20 cellular contexts compared by ENCODE assay signal in genomic region chr12:125098676-125099406, GRCh38. TPM values are rescaled to one million over a fixed set of nuclear protein-coding genes. Genes with fewer than 3 reads are reported as not detected.
DNase-seq lines count a peak whose midpoint lies in the region; ATAC-seq, FAIRE-seq and TF ChIP-seq lines count a peak whose summit lies in the region.
"Had no signal": no experiment of that assay in that cellular context is flagged by ENCODE, and none has a peak within 500 bp of the region (broad histone marks: within the 10 kb centered on the region; RNA-seq: fewer than 3 reads in every experiment).

No MANE protein-coding gene starts in this region.

- no peaks in the 10 kb centered on the region for H3K27me3 Mint-ChIP-seq in activated CD8-positive, alpha-beta memory T cell treated with anti-CD3 and anti-CD28 coated beads, Interleukin-2, amount 10 ng/mL, durations not matched to agents 7 days and 5 days
- no peaks in the 10 kb centered on the region for H3K27me3 Mint-ChIP-seq in type B pancreatic cell

- in situ Hi-C loops in K562 (cut with MboI): no loop called here

- H3K9me3 ChIP-seq in K562 (replicated peaks; ENCODE audit: control insufficient read depth, insufficient read depth, low read depth, low read length): no peaks in the 10 kb centered on the region
- H3K9me3 ChIP-seq: BE2C, Peyer's patch had no signal

- no peak for TF ChIP-seq POLR2A in K562 (conservative IDR thresholded peaks at IDR 0.05)

- no TSS peak for BruUV-seq in K562 (replicated peaks; lab: Mats Ljungman, UMichigan)

- no peak overlapping the region for H3K4me3 Mint-ChIP-seq in activated CD8-positive, alpha-beta memory T cell treated with anti-CD3 and anti-CD28 coated beads, Interleukin-2, amount 10 ng/mL, durations not matched to agents 7 days and 5 days
- no peak overlapping the region for H3K4me3 Mint-ChIP-seq in type B pancreatic cell
- H3K4me3 Mint-ChIP-seq: CD8-positive, alpha-beta T cell had no signal

- H4K20me1 ChIP-seq in K562 (replicated peaks; ENCODE audit: control insufficient read depth, insufficient read depth, low read length): no peaks in the 10 kb centered on the region; the same call in 1 of the 2 replicates

- no peak for DNase-seq in activated CD8-positive, alpha-beta memory T cell treated with anti-CD3 and anti-CD28 coated beads, Interleukin-2, amount 10 ng/mL, durations not matched to agents 7 days and 5 days
- no peak for DNase-seq in activated CD8-positive, alpha-beta memory T cell treated with anti-CD3 and anti-CD28 coated beads for 24 hours
- DNase-seq in Jurkat, Clone E6-1 (ENCODE audit: low read depth, low spot score): peak; percentile 69
- DNase-seq in K562 (ENCODE audit: extremely low read depth in 1 of 4, low spot score in 3 of 4) (no peak), type B pancreatic cell (ENCODE audit: extremely low spot score, unreplicated experiment) (no peak), coronary artery (ENCODE audit: low spot score) (no peak), DMS153 (lab: John Stamatoyannopoulos, UW) (no peak)
- DNase-seq: BE2C; CD8-positive, alpha-beta T cell; DMS79 treated with DMSO at 0.1 percent for 48 hours; GM23248; KG1; NCI-H1105 treated with DMSO at 0.1 percent for 48 hours; NCI-H1694 treated with DMSO at 0.1 percent for 48 hours; NCI-H748 treated with DMSO at 0.1 percent for 48 hours; NK-92 treated with Interleukin-12 subunit alpha and Interleukin-12 subunit beta, amount 100 ng/mL, for 24 hours; Peyer's patch had no signal

- TF ChIP-seq RAD21 in K562 (CRISPR knock-in tag; conservative IDR thresholded peaks at IDR 0.05 in 1 of 2, IDR thresholded peaks at IDR 0.05 in 1 of 2): no peak

- no peak for TF ChIP-seq EP300 in K562 (IDR thresholded peaks at IDR 0.05; ENCODE audit: low read length)

- peaks cover 0 to 13% of the 10 kb centered on the region in 2 experiments; a peak in 1 of 5 replicates for H3K27me3 ChIP-seq in K562 (ENCODE audit: control insufficient read depth in 2 of 2, insufficient read depth in 2 of 2, low read length in 2 of 2)
- H3K27me3 ChIP-seq: BE2C, Peyer's patch had no signal

- H3K27ac Mint-ChIP-seq in activated CD8-positive, alpha-beta memory T cell treated with anti-CD3 and anti-CD28 coated beads, Interleukin-2, amount 10 ng/mL, durations not matched to agents 7 days and 5 days: no peak overlapping the region
- peak overlapping the region; percentile 49 for H3K27ac Mint-ChIP-seq in type B pancreatic cell
- H3K27ac Mint-ChIP-seq: CD8-positive, alpha-beta T cell had no signal

- peaks cover 10% of the 10 kb centered on the region for H3K4me1 Mint-ChIP-seq in activated CD8-positive, alpha-beta memory T cell treated with anti-CD3 and anti-CD28 coated beads, Interleukin-2, amount 10 ng/mL, durations not matched to agents 7 days and 5 days
- H3K4me1 Mint-ChIP-seq in type B pancreatic cell (ENCODE audit: unreplicated experiment): peaks cover 13% of the 10 kb centered on the region

- 22% methylated on average over 15 of the region's 15 CpGs for WGBS in K562 (ENCODE audit: insufficient coverage, low coverage, missing lambda C conversion rate)

- no peak overlapping the region for H3K4me2 ChIP-seq in K562 (ENCODE audit: insufficient read depth, low read length)

- POLR2A ChIA-PET in K562 (lab: Yijun Ruan, JAX): interaction anchor here (0.6 to 1.4 kb wide), 2 partner anchors 181 to 1936 kb away, joined by 3 read pairs; no protein-coding TSS in a partner anchor

- TF ChIP-seq CTCF in K562 (IDR thresholded peaks at IDR 0.05 in 2 of 3, conservative IDR thresholded peaks at IDR 0.05 in 1 of 3; ENCODE audit: insufficient read depth in 2 of 3, low read depth in 1 of 3, low read length in 3 of 3) (no peak), type B pancreatic cell (conservative IDR thresholded peaks at IDR 0.05) (no peak), coronary artery (IDR thresholded peaks at IDR 0.05) (no peak)

- peak overlapping the region in 1 of 2 experiments; percentile 45; a peak in 1 of 4 replicates for H3K9ac ChIP-seq in K562 (ENCODE audit: insufficient read depth in 1 of 2, low read depth in 2 of 2, low read length in 2 of 2)
- H3K9ac ChIP-seq: GM23248 had no signal

- CTCF ChIA-PET in activated CD8-positive, alpha-beta memory T cell treated with anti-CD3 and anti-CD28 coated beads, Interleukin-2, amount 10 ng/mL, durations not matched to agents 7 days and 5 days (lab: Charles Lee): no interaction called here
- CTCF ChIA-PET in K562 (lab: Yijun Ruan, JAX; ENCODE audit: low intra/inter-chr PET ratio): no interaction called here

- peaks cover 7% of the 10 kb centered on the region; the same call in 1 of the 3 replicates for H3K36me3 ChIP-seq in K562 (ENCODE audit: control insufficient read depth, insufficient read depth, low read length)

- FAIRE-seq in K562 (lab: Jason Lieb, UNC): no peak

- H3K9me3 Mint-ChIP-seq in activated CD8-positive, alpha-beta memory T cell treated with anti-CD3 and anti-CD28 coated beads, Interleukin-2, amount 10 ng/mL, durations not matched to agents 7 days and 5 days (ENCODE audit: low read depth): no peaks in the 10 kb centered on the region
- H3K9me3 Mint-ChIP-seq in type B pancreatic cell: no peaks in the 10 kb centered on the region
- H3K9me3 Mint-ChIP-seq: CD8-positive, alpha-beta T cell had no signal

- H3K4me1 ChIP-seq in K562 (replicated peaks in 1 of 2; ENCODE audit: control insufficient read depth in 2 of 2, insufficient read depth in 2 of 2, low read length in 2 of 2): peaks cover 0 to 5% of the 10 kb centered on the region in 2 experiments; a peak in 2 of 5 replicates
- H3K4me1 ChIP-seq: BE2C, Peyer's patch had no signal

- intact Hi-C loops in K562 (cut with micrococcal nuclease): no loop called here

- ATAC-seq in activated CD8-positive, alpha-beta memory T cell treated with anti-CD3 and anti-CD28 coated beads, Interleukin-2, amount 10 ng/mL, durations not matched to agents 7 days and 5 days: peak; percentile 49
- ATAC-seq in K562: no peak
- no peak for ATAC-seq in HG03354 (IDR thresholded peaks at IDR 0.05; ENCODE audit: poor library complexity, severe bottlenecking, unreplicated experiment)
- ATAC-seq: CD8-positive, alpha-beta T cell; HCT116; Right ventricle myocardium inferior had no signal

- H3K9me1 ChIP-seq in K562 (ENCODE audit: control insufficient read depth, insufficient read depth, low read length): no peaks in the 10 kb centered on the region

- peaks cover 5% of the 10 kb centered on the region for H3K36me3 Mint-ChIP-seq in activated CD8-positive, alpha-beta memory T cell treated with anti-CD3 and anti-CD28 coated beads, Interleukin-2, amount 10 ng/mL, durations not matched to agents 7 days and 5 days
- peaks cover 15% of the 10 kb centered on the region for H3K36me3 Mint-ChIP-seq in type B pancreatic cell

- no peak overlapping the region for H2AFZ ChIP-seq in K562 (ENCODE audit: low read depth, low read length)
- H2AFZ ChIP-seq: GM23248 had no signal

- H3K4me3 ChIP-seq in Jurkat, Clone E6-1 (ENCODE audit: low read length): no peak overlapping the region
- H3K4me3 ChIP-seq in K562: no peak overlapping the region
- H3K4me3 ChIP-seq in coronary artery: no peak overlapping the region
- H3K4me3 ChIP-seq: GM23248, Peyer's patch had no signal

- no peak overlapping the region for H3K27ac ChIP-seq in K562 (ENCODE audit: extremely low read depth, low read depth, low read length)
- H3K27ac ChIP-seq in coronary artery: no peak overlapping the region
- H3K27ac ChIP-seq: GM23248, Peyer's patch had no signal

- no peaks in the 10 kb centered on the region for H3K79me2 ChIP-seq in K562 (ENCODE audit: control insufficient read depth, insufficient read depth, low read length)

TF ChIP-seq in K562, 482 proteins besides CTCF, POLR2A, EP300 and RAD21:
- TF ChIP-seq CBFA2T3 (IDR thresholded peaks at IDR 0.05) (peak; percentile 48), TAL1 (IDR thresholded peaks at IDR 0.05) (peak; percentile 10; the same call in 1 of the 2 replicates), ARID1B (IDR thresholded peaks at IDR 0.05) (0 out of 2 replicates have a peak, but pooled peaks have one; percentile 19), TEAD4 (IDR thresholded peaks at IDR 0.05; ENCODE audit: low read length) (0 out of 2 replicates have a peak, but pooled peaks have one; percentile 17), TEAD4 (CRISPR knock-in tag; IDR thresholded peaks at IDR 0.05; ENCODE audit: borderline replicate concordance) (no peak), DNMT1 (IDR thresholded peaks at IDR 0.05) (no peak)

RNA-seq across cellular contexts. Expression of gene AACS, which starts 33.6 kb away (rescaled TPM):
- 10 to 100 TPM; 14.9 to 20.3 TPM for total RNA-seq in activated CD8-positive, alpha-beta memory T cell treated with anti-CD3 and anti-CD28 coated beads, Interleukin-2, amount 10 ng/mL, durations not matched to agents 7 days and 5 days
- 11.1 TPM for polyA plus RNA-seq in Jurkat, Clone E6-1 (2012; ENCODE audit: insufficient read depth, insufficient read length)
- total RNA-seq in K562 (2011; cell fraction: chromatin; rRNA removed; ENCODE audit: low replicate concordance): 70.2 and 94.5 TPM in 2 replicates
- total RNA-seq in K562 (2011; cell fraction: nucleolus; rRNA removed): 32.8 and 38.7 TPM in 2 replicates
- total RNA-seq in K562 (2011; cell fraction: nucleoplasm; rRNA removed): 53.8 and 66.5 TPM in 2 replicates
- total RNA-seq in K562 (2014; rRNA removed) (5.9 and 8.0 TPM in 2 replicates), K562 (2014; rRNA removed; fragmentation: Illumina TruSeq; extraction: Trizol) (4.3 and 5.5 TPM in 2 replicates), K562 (2015; rRNA removed; fragmentation: Illumina TruSeq; extraction: Trizol) (4.9 and 6.0 TPM in 2 replicates), K562 (2021) (13.0 and 13.5 TPM in 2 replicates), type B pancreatic cell (ENCODE audit: low replicate concordance) (26.9 and 37.1 TPM in 2 replicates)
- polyA plus RNA-seq in K562 (2011; rRNA removed) (5.5 and 6.3 TPM in 2 replicates), K562 (2014; fragmentation: Illumina TruSeq; extraction: Trizol) (6.2 and 7.5 TPM in 2 replicates), K562 (2014; fragmentation: Nextera tagmentation; extraction: Ambion mirVana) (1 to 10 TPM; 2.4 TPM), K562 (2014; rRNA removed) (6.7 and 8.0 TPM in 2 replicates)
- 4.7 and 6.1 TPM in 2 replicates for polyA plus RNA-seq in K562 (2011; cell fraction: cytosol; rRNA removed)
- polyA plus RNA-seq in K562 (2011; cell fraction: nucleus; rRNA removed): 13.1 and 25.4 TPM in 2 replicates
- polyA plus RNA-seq in K562 (2012): 8.4 and 12.8 TPM in 2 replicates
- 9.2 and 16.2 TPM in 2 replicates for polyA minus RNA-seq in K562 (2011; rRNA and poly(A)+ RNA removed)
- 4.3 and 8.6 TPM in 2 replicates for polyA minus RNA-seq in K562 (2011; cell fraction: cytosol; rRNA and poly(A)+ RNA removed)
- polyA minus RNA-seq in K562 (2011; cell fraction: nucleus; rRNA and poly(A)+ RNA removed): 10.0 and 10.8 TPM in 2 replicates
